8 cellular contexts compared by ENCODE assay signal in the genomic region with DNA sequence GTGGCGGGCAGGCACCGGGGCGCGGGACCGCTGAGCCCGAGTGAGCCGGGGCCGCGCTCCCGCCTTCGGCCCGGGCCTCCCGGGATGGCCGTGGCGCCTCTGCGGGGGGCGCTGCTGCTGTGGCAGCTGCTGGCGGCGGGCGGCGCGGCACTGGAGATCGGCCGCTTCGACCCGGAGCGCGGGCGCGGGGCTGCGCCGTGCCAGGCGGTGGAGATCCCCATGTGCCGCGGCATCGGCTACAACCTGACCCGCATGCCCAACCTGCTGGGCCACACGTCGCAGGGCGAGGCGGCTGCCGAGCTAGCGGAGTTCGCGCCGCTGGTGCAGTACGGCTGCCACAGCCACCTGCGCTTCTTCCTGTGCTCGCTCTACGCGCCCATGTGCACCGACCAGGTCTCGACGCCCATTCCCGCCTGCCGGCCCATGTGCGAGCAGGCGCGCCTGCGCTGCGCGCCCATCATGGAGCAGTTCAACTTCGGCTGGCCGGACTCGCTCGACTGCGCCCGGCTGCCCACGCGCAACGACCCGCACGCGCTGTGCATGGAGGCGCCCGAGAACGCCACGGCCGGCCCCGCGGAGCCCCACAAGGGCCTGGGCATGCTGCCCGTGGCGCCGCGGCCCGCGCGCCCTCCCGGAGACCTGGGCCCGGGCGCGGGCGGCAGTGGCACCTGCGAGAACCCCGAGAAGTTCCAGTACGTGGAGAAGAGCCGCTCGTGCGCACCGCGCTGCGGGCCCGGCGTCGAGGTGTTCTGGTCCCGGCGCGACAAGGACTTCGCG. TPM values are rescaled to one million over a fixed set of nuclear protein-coding genes. Genes with fewer than 3 reads are reported as not detected.
DNase-seq lines count a peak whose midpoint lies in the region; ATAC-seq, FAIRE-seq and TF ChIP-seq lines count a peak whose summit lies in the region.

No MANE protein-coding gene starts in this region.

- H2BK120ac ChIP-seq in H1 (replicated peaks; ENCODE audit: low read depth, low read length): no peak overlapping the region

- no peak overlapping the region for H3K14ac ChIP-seq in H1 (ENCODE audit: insufficient read length)

- H3K27me3 ChIP-seq in heart left ventricle (peaks cover 0 to 34% (median 12%) of the 10 kb centered on the region in 9 donors), HUES6 (ENCODE audit: control insufficient read depth, insufficient read depth, low read length) (peaks cover 18% of the 10 kb centered on the region), H1 (replicated peaks in 1 of 4; ENCODE audit: control insufficient read depth in 3 of 4, extremely low read depth in 1 of 4, insufficient read depth in 3 of 4, low read length in 3 of 4) (peaks cover 9 to 20% (median 18%) of the 10 kb centered on the region in 4 experiments), BE2C (no peaks in the 10 kb centered on the region; the same call in 1 of the 2 replicates)

- peaks cover 3% of the 10 kb centered on the region; the same call in 1 of the 2 replicates for H3K23me2 ChIP-seq in H1 (ENCODE audit: low read depth, low read length)

- no peak for DNase-seq in heart left ventricle
- no peak for DNase-seq in left ventricle myocardium superior
- DNase-seq in H1 (ENCODE audit: low read depth in 1 of 2, low spot score in 2 of 2): peak; percentile 36 to 76
- peak; percentile 25 for DNase-seq in stimulated activated CD4-positive, alpha-beta T cell treated with anti-CD3 and anti-CD28 coated beads, Interleukin-4, amount 100 ng/mL, for 1 hour
- no peak for DNase-seq in BE2C
- DNase-seq in HuH-7 (ENCODE audit: low spot score): no peak
- no peak for DNase-seq in pons (ENCODE audit: low spot score)

- H3K79me1 ChIP-seq in H1 (ENCODE audit: low read depth, low read length): no peaks in the 10 kb centered on the region

- CTCF ChIA-PET in H1 (lab: Charles Lee; ENCODE audit: partially characterized antibody): interaction anchor here (1.2 to 5.1 kb wide), 4 partner anchors 14 to 110 kb away, joined by 4 to 24 read pairs (median 5); no protein-coding TSS in a partner anchor

- H2AFZ ChIP-seq in H1 (ENCODE audit: low read length): no peak overlapping the region

- intact Hi-C loops in heart left ventricle (cut with DNase I) (loop anchor here in 1 of 10 donors (5.0 kb wide), 1 partner anchor 82 kb away; no protein-coding TSS in a partner anchor), left ventricle myocardium superior (cut with micrococcal nuclease) (no loop called here)

- POLR2A ChIA-PET in H1 (lab: Charles Lee; ENCODE audit: partially characterized antibody): interaction anchor here (0.6 kb wide), 1 partner anchor 69 kb away, joined by 3 read pairs; no protein-coding TSS in a partner anchor

- H3K56ac ChIP-seq in H1 (replicated peaks; ENCODE audit: insufficient read length, low read depth, low read length): no peak overlapping the region

- H3K4me3 ChIP-seq in heart left ventricle (peak overlapping the region in 10 of 12 donors; percentile 25 to 57 (median 40)), HUES6 (ENCODE audit: low read depth, low read length) (peak overlapping the region; percentile 63; the same call in 1 of the 2 replicates), H1 (ENCODE audit: extremely low read depth in 1 of 4, insufficient read depth in 2 of 4, low read depth in 3 of 4, low read length in 4 of 4) (peak overlapping the region in 3 of 4 experiments; percentile 39 to 61 (median 44); a peak in 6 of 8 replicates), BE2C (ENCODE audit: low read depth, low read length) (no peak overlapping the region; the same call in 1 of the 2 replicates)

- no peak overlapping the region for H2AK5ac ChIP-seq in H1 (ENCODE audit: low read depth, low read length)

- H3K18ac ChIP-seq in H1 (ENCODE audit: extremely low read depth, low read length): no peak overlapping the region

- FAIRE-seq in H1 (lab: Jason Lieb, UNC): no peak

- no peak overlapping the region for H4K91ac ChIP-seq in H1 (replicated peaks; ENCODE audit: insufficient read length, low read length)

- no peak overlapping the region for H3K23ac ChIP-seq in H1 (ENCODE audit: insufficient read length)

- no peak overlapping the region for H3K9ac ChIP-seq in HUES6 (ENCODE audit: low read length)
- no peak overlapping the region for H3K9ac ChIP-seq in H1 (replicated peaks in 1 of 4; ENCODE audit: extremely low read depth in 1 of 4, low read depth in 3 of 4, low read length in 3 of 4)

- H4K5ac ChIP-seq in H1 (ENCODE audit: insufficient read length, low read depth, low read length): peak overlapping the region; percentile 17

- no peak for TF ChIP-seq CTCF in heart left ventricle (IDR thresholded peaks at IDR 0.05)
- no peak for TF ChIP-seq CTCF in H1 (IDR thresholded peaks at IDR 0.05; ENCODE audit: control extremely low read depth in 1 of 3, insufficient read depth in 1 of 3, low read depth in 1 of 3, low read length in 3 of 3)
- no peak for TF ChIP-seq CTCF in BE2C (IDR thresholded peaks at IDR 0.05; ENCODE audit: low read depth, low read length)

- no peaks in the 10 kb centered on the region for H3K79me2 ChIP-seq in H1 (ENCODE audit: control insufficient read depth in 1 of 2, insufficient read depth in 2 of 2, low read length in 2 of 2)

- H4K8ac ChIP-seq in H1 (ENCODE audit: extremely low read depth, insufficient read depth, low read length): peak overlapping the region; percentile 60; the same call in 1 of the 2 replicates

- H3K9me3 ChIP-seq in heart left ventricle (peaks cover 0 to 5% (median 0%) of the 10 kb centered on the region in 12 donors), HUES6 (ENCODE audit: control insufficient read depth, insufficient read depth, low read depth, low read length) (no peaks in the 10 kb centered on the region), H1 (ENCODE audit: insufficient read depth in 2 of 2, low read depth in 1 of 2, low read length in 1 of 2) (peaks cover 0 to 12% of the 10 kb centered on the region in 2 experiments; a peak in 2 of 4 replicates), BE2C (no peaks in the 10 kb centered on the region; the same call in 1 of the 2 replicates)

- no peak overlapping the region for H2BK20ac ChIP-seq in H1 (ENCODE audit: low read length)

- TF ChIP-seq POLR2A in heart left ventricle (IDR thresholded peaks at IDR 0.05) (no peak), H1 (IDR thresholded peaks at IDR 0.05; ENCODE audit: control extremely low read depth in 1 of 2, low read depth in 2 of 2, low read length in 2 of 2) (no peak)

- H2BK5ac ChIP-seq in H1 (ENCODE audit: low read depth, low read length): no peak overlapping the region

- H3K27ac ChIP-seq in heart left ventricle (no peak overlapping the region), HUES6 (ENCODE audit: low read depth, low read length) (no peak overlapping the region), H1 (ENCODE audit: low read depth, low read length) (no peak overlapping the region)

- 0 out of 2 replicates have a peak overlapping the region, but pooled peaks have one; percentile 27 for H2BK12ac ChIP-seq in H1 (ENCODE audit: low read depth, low read length)

- 31 to 61% (median 40%) methylated on average over 22 to 110 of the region's 110 CpGs for WGBS in heart left ventricle, 4 donors
- 41% methylated on average over 41 of the region's 110 CpGs; no CpG with 5 or more reads in 1 of the 2 experiments for WGBS in H1 (ENCODE audit: extremely low coverage in 1 of 2, insufficient coverage in 1 of 2, insufficient read length in 1 of 2, insufficient replicate concordance in 2 of 2, low coverage in 1 of 2, low lambda C conversion rate in 2 of 2, missing lambda C conversion rate in 1 of 2), 2 experiments

- H3K4ac ChIP-seq in H1 (replicated peaks; ENCODE audit: insufficient read length, low read depth, low read length): no peak overlapping the region

- H3K36me3 ChIP-seq in heart left ventricle (peaks cover 0 to 4% (median 2%) of the 10 kb centered on the region in 9 donors), HUES6 (ENCODE audit: control insufficient read depth, insufficient read depth, low read length) (peaks cover 3% of the 10 kb centered on the region; the same call in 1 of the 2 replicates), H1 (ENCODE audit: control insufficient read depth in 2 of 4, insufficient read depth in 4 of 4, low read length in 3 of 4) (peaks cover 0 to 3% (median 0%) of the 10 kb centered on the region in 4 experiments; a peak in 1 of 8 replicates), BE2C (no peaks in the 10 kb centered on the region)

- no peak overlapping the region for H2BK15ac ChIP-seq in H1 (ENCODE audit: low read length)

- TF ChIP-seq RAD21 in H1 (IDR thresholded peaks at IDR 0.05 in 1 of 2, conservative IDR thresholded peaks at IDR 0.05 in 1 of 2; ENCODE audit: low read depth in 2 of 2, low read length in 2 of 2): no peak

- H4K20me1 ChIP-seq in H1 (replicated peaks in 1 of 2; ENCODE audit: control insufficient read depth in 1 of 2, insufficient read depth in 2 of 2, low read length in 2 of 2): peaks cover 2 to 8% of the 10 kb centered on the region in 2 experiments

- no peak for TF ChIP-seq EP300 in H1 (IDR thresholded peaks at IDR 0.05; ENCODE audit: borderline replicate concordance in 1 of 2, low read depth in 2 of 2, low read length in 2 of 2)

- peak in 1 of 4 donors; percentile 24 for ATAC-seq in heart left ventricle
- no peak for ATAC-seq in left ventricle myocardium superior

- peaks cover 0 to 18% (median 2%) of the 10 kb centered on the region in 12 donors for H3K4me1 ChIP-seq in heart left ventricle
- peaks cover 8% of the 10 kb centered on the region; the same call in 1 of the 2 replicates for H3K4me1 ChIP-seq in HUES6 (ENCODE audit: control insufficient read depth, insufficient read depth, low read length)
- H3K4me1 ChIP-seq in H1 (replicated peaks in 1 of 4; ENCODE audit: control insufficient read depth in 3 of 4, insufficient read depth in 4 of 4, low read length in 3 of 4): peaks cover 0 to 10% (median 5%) of the 10 kb centered on the region in 4 experiments; a peak in 6 of 7 replicates
- peaks cover 11% of the 10 kb centered on the region for H3K4me1 ChIP-seq in BE2C

- H3K4me2 ChIP-seq in H1 (ENCODE audit: insufficient read depth in 1 of 2, low read depth in 2 of 2, low read length in 2 of 2): peak overlapping the region; percentile 55 to 71

TF ChIP-seq in H1, 55 proteins besides CTCF, POLR2A, EP300 and RAD21 (continues in another document):
- TF ChIP-seq SIX5 (IDR thresholded peaks at IDR 0.05; ENCODE audit: low read depth, low read length): no peak

RNA-seq across cellular contexts. Expression of gene FZD9, which starts 0.5 kb away (rescaled TPM):
- total RNA-seq in heart left ventricle (under 1 TPM in 6 of 9 donors, not detected in 3; 0.12 to 0.48 (median 0.28) TPM), left ventricle myocardium superior (0.25 TPM)
- polyA plus RNA-seq in heart left ventricle (under 1 TPM; 0.15 to 0.82 TPM), H1 (2011; rRNA removed) (4.7 and 6.7 TPM in 2 replicates)
- total RNA-seq in H1 (2021; fragmentation: NEBNext Ultra II Directional; extraction: Animal tissue kit (Norgen Biotek cat#: 25700)): 3.2 and 3.5 TPM in 2 replicates
- 4.3 TPM for polyA plus RNA-seq in H1 (2011; cell fraction: cytosol; rRNA removed)
- polyA plus RNA-seq in H1 (2011; cell fraction: nucleus; rRNA removed): 4.8 TPM
- 1.6 to 3.3 TPM (median 3.1 TPM) in 4 replicates for polyA plus RNA-seq in H1 (2012, experiment 1 of 2)
- polyA plus RNA-seq in H1 (2012, experiment 2 of 2): 2.7 TPM
- 3.4 TPM for polyA plus RNA-seq in H1 (2013, experiment 1 of 2)
- 3.3 TPM for polyA plus RNA-seq in H1 (2013, experiment 2 of 2)
- 1.4 and 1.5 TPM in 2 replicates for polyA minus RNA-seq in H1 (2011; rRNA and poly(A)+ RNA removed)
- 5.6 TPM for polyA minus RNA-seq in H1 (2011; cell fraction: cytosol; rRNA and poly(A)+ RNA removed)
- polyA minus RNA-seq in H1 (2011; cell fraction: nucleus; rRNA and poly(A)+ RNA removed): 7.9 TPM
- polyA plus RNA-seq in BE2C (2012; ENCODE audit: insufficient read depth, insufficient read length, low read depth): 0.68 TPM

Comparison
In these comparisons a context has a peak if more than half of its experiments do, and no peak if none do; other contexts are left out.
1. DNase-seq: peak in H1 (2 of 2) and stimulated activated CD4-positive, alpha-beta T cell treated with anti-CD3 and anti-CD28 coated beads, Interleukin-4, amount 100 ng/mL, for 1 hour (single experiment); none in heart left ventricle (0 of 5), left ventricle myocardium superior (single experiment), BE2C (single experiment), HuH-7 (single experiment) and pons (single experiment).